Comparison of ENCODE assay signal across 1 cellular context in the genomic region with DNA sequence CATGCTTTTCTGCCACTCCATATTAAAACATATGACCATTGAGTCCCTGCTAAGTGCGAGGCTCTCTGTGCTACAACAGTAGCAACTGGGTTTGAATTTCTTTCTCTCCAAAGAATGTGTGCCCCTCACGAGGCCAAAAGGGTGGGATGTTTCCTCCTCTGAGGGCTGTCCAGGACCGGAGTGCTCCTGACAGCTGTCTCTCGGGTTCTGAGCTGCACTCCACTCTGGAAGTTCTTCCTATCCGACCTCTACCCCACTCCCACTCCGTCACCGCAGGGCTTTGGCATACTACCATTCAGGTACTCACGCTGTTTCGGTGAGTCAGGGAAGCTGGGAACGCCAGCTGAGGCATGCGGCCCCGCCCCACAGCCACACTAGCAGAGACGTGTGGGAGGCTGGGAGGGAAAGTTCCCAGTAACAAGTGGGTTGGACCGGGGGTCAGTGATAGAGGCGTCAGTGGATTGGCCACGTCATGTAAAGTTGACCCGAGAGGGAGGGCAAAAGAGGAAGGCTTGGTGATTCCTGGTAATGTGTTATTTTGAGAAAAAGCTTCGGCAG.
TF ChIP-seq lines count a peak whose summit lies in the region.

No MANE protein-coding gene starts in this region.

TF ChIP-seq in K562, 482 proteins besides CTCF, POLR2A, EP300 and RAD21 (continues in another document):
- TF ChIP-seq PTRF (tag; IDR thresholded peaks at IDR 0.05) (no peak), KLF10 (CRISPR knock-in tag; IDR thresholded peaks at IDR 0.05) (no peak), BCOR (IDR thresholded peaks at IDR 0.05) (peak; percentile 6; the same call in 1 of the 2 replicates), DIDO1 (tag; IDR thresholded peaks at IDR 0.05; ENCODE audit: low read depth) (no peak), ZNF407 (IDR thresholded peaks at IDR 0.05; ENCODE audit: low read depth) (no peak), FOXK2 (conservative IDR thresholded peaks at IDR 0.05 in 1 of 2, IDR thresholded peaks at IDR 0.05 in 1 of 2; ENCODE audit: low read depth in 2 of 2) (peak; percentile 67 to 76), SMARCE1 (IDR thresholded peaks at IDR 0.05) (peak; percentile 34), ARID3A (IDR thresholded peaks at IDR 0.05; ENCODE audit: borderline replicate concordance, low read depth, low read length) (no peak), ZNF347 (CRISPR knock-in tag; IDR thresholded peaks at IDR 0.05; ENCODE audit: low read depth) (no peak), PTTG1 (tag; IDR thresholded peaks at IDR 0.05; ENCODE audit: low read depth) (no peak), GTF2A2 (tag; IDR thresholded peaks at IDR 0.05) (no peak), SMAD4 (CRISPR knock-in tag; conservative IDR thresholded peaks at IDR 0.05) (peak; percentile 84), NCOA2 (IDR thresholded peaks at IDR 0.05; ENCODE audit: partially characterized antibody in 2 of 2) (no peak), ZNF318 (IDR thresholded peaks at IDR 0.05; ENCODE audit: borderline replicate concordance in 1 of 2, low read depth in 1 of 2) (peak in 1 of 2 experiments; percentile 47; a peak in 1 of 4 replicates), ZNF431 (CRISPR knock-in tag; IDR thresholded peaks at IDR 0.05) (no peak), ZNF518B (CRISPR knock-in tag; IDR thresholded peaks at IDR 0.05) (no peak), EP400 (IDR thresholded peaks at IDR 0.05) (no peak)
- TF ChIP-seq, protein P1, sequence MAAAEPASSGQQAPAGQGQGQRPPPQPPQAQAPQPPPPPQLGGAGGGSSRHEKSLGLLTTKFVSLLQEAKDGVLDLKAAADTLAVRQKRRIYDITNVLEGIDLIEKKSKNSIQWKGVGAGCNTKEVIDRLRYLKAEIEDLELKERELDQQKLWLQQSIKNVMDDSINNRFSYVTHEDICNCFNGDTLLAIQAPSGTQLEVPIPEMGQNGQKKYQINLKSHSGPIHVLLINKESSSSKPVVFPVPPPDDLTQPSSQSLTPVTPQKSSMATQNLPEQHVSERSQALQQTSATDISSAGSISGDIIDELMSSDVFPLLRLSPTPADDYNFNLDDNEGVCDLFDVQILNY (CRISPR knock-in tag; IDR thresholded peaks at IDR 0.05): no peak
- TF ChIP-seq, protein P2, sequence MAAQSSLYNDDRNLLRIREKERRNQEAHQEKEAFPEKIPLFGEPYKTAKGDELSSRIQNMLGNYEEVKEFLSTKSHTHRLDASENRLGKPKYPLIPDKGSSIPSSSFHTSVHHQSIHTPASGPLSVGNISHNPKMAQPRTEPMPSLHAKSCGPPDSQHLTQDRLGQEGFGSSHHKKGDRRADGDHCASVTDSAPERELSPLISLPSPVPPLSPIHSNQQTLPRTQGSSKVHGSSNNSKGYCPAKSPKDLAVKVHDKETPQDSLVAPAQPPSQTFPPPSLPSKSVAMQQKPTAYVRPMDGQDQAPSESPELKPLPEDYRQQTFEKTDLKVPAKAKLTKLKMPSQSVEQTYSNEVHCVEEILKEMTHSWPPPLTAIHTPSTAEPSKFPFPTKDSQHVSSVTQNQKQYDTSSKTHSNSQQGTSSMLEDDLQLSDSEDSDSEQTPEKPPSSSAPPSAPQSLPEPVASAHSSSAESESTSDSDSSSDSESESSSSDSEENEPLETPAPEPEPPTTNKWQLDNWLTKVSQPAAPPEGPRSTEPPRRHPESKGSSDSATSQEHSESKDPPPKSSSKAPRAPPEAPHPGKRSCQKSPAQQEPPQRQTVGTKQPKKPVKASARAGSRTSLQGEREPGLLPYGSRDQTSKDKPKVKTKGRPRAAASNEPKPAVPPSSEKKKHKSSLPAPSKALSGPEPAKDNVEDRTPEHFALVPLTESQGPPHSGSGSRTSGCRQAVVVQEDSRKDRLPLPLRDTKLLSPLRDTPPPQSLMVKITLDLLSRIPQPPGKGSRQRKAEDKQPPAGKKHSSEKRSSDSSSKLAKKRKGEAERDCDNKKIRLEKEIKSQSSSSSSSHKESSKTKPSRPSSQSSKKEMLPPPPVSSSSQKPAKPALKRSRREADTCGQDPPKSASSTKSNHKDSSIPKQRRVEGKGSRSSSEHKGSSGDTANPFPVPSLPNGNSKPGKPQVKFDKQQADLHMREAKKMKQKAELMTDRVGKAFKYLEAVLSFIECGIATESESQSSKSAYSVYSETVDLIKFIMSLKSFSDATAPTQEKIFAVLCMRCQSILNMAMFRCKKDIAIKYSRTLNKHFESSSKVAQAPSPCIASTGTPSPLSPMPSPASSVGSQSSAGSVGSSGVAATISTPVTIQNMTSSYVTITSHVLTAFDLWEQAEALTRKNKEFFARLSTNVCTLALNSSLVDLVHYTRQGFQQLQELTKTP (IDR thresholded peaks at IDR 0.05; ENCODE audit: low read depth in 1 of 2, partially characterized antibody in 2 of 2): peak in 1 of 2 experiments; percentile 40
